Comparison of ENCODE assay signal across 9 cellular contexts in genomic region chr2:9897796-9898195, GRCh38. TPM values are rescaled to one million over a fixed set of nuclear protein-coding genes. Genes with fewer than 3 reads are reported as not detected.
DNase-seq lines count a peak whose midpoint lies in the region; ATAC-seq and TF ChIP-seq lines count a peak whose summit lies in the region.
"Had no signal": no experiment of that assay in that cellular context is flagged by ENCODE, and none has a peak within 500 bp of the region (broad histone marks: within the 10 kb centered on the region; RNA-seq: fewer than 3 reads in every experiment).

No MANE protein-coding gene starts in this region.

- no peak for DNase-seq in HFFc6
- DNase-seq in SK-N-SH = no peak
- no peak for DNase-seq in stimulated activated effector memory CD8-positive, alpha-beta T cell treated with anti-CD3 and anti-CD28 coated beads, Interleukin-12 subunit alpha, Interleukin-12 subunit beta, amount 100 ng/mL, for 72 hours (ENCODE audit: low spot score in 2 of 2)
- no peak for DNase-seq in G401 (ENCODE audit: low spot score)
- no peak for DNase-seq in activated effector memory CD4-positive, alpha-beta T cell treated with Interleukin-2 at 50 U/mL for 16 hours
- DNase-seq: activated T-cell treated with anti-CD3 and anti-CD28 coated beads, Interleukin-2, amount 50 U/mL, for 1 hour; NCI-H510A had no signal

- CTCF ChIA-PET in SK-N-SH (lab: Yijun Ruan, JAX) = interaction anchor here (0.7 kb wide), 1 partner anchor 17 kb away, joined by 3 read pairs; no protein-coding TSS in a partner anchor

- H3K27ac ChIP-seq in SK-N-SH (ENCODE audit: low read depth in 2 of 2, low read length in 1 of 2) = peak overlapping the region; percentile 68 to 77; a peak in 3 of 4 replicates
- H3K27ac ChIP-seq in iPS-18a (ENCODE audit: low read length) = no peak overlapping the region

- H2AFZ ChIP-seq in SK-N-SH (ENCODE audit: low read depth) = no peak overlapping the region

- no peaks in the 10 kb centered on the region for H3K36me3 Mint-ChIP-seq in HFFc6 (ENCODE audit: low read depth)
- H3K36me3 Mint-ChIP-seq in stimulated activated effector memory CD8-positive, alpha-beta T cell treated with anti-CD3 and anti-CD28 coated beads, Interleukin-12 subunit alpha, Interleukin-12 subunit beta, amount 100 ng/mL, for 72 hours = no peaks in the 10 kb centered on the region

- POLR2A ChIA-PET in SK-N-SH (lab: Yijun Ruan, JAX) = no interaction called here

- H3K4me3 ChIP-seq in SK-N-SH (ENCODE audit: low read depth in 2 of 2, low read length in 1 of 2) (no peak overlapping the region), iPS-18a (ENCODE audit: low read length) (peak overlapping the region; percentile 15)

- peaks cover 31% of the 10 kb centered on the region for H3K4me1 Mint-ChIP-seq in HFFc6 (ENCODE audit: low read depth)
- H3K4me1 Mint-ChIP-seq in stimulated activated effector memory CD8-positive, alpha-beta T cell treated with anti-CD3 and anti-CD28 coated beads, Interleukin-12 subunit alpha, Interleukin-12 subunit beta, amount 100 ng/mL, for 72 hours = peaks cover 29% of the 10 kb centered on the region

- H3K27me3 ChIP-seq in SK-N-SH (ENCODE audit: insufficient read depth) (no peaks in the 10 kb centered on the region), iPS-18a (ENCODE audit: control insufficient read depth, insufficient read depth, low read length) (no peaks in the 10 kb centered on the region)

- H3K9me2 ChIP-seq in SK-N-SH = no peaks in the 10 kb centered on the region

- no peak for ATAC-seq in stimulated activated effector memory CD8-positive, alpha-beta T cell treated with anti-CD3 and anti-CD28 coated beads, Interleukin-12 subunit alpha, Interleukin-12 subunit beta, amount 100 ng/mL, for 72 hours
- ATAC-seq in HG03095 (IDR thresholded peaks at IDR 0.05; ENCODE audit: unreplicated experiment) = no peak

- H3K79me2 ChIP-seq in SK-N-SH (ENCODE audit: insufficient read depth) = peaks cover 5% of the 10 kb centered on the region; the same call in 1 of the 2 replicates

- no peaks in the 10 kb centered on the region; the same call in 1 of the 2 replicates for H3K27me3 Mint-ChIP-seq in HFFc6 (ENCODE audit: insufficient read depth)

- H3K36me3 ChIP-seq in SK-N-SH (replicated peaks in 1 of 2; ENCODE audit: control insufficient read depth in 1 of 2, insufficient read depth in 2 of 2, low read length in 1 of 2) = peaks cover 1 to 8% of the 10 kb centered on the region in 2 experiments
- H3K36me3 ChIP-seq in iPS-18a (ENCODE audit: control insufficient read depth, low read depth, low read length) = no peaks in the 10 kb centered on the region

- H3K27ac Mint-ChIP-seq in HFFc6 = peak overlapping the region; percentile 75
- H3K27ac Mint-ChIP-seq in stimulated activated effector memory CD8-positive, alpha-beta T cell treated with anti-CD3 and anti-CD28 coated beads, Interleukin-12 subunit alpha, Interleukin-12 subunit beta, amount 100 ng/mL, for 72 hours = peak overlapping the region; percentile 44

- H3K9ac ChIP-seq in SK-N-SH (no peak overlapping the region; the same call in 1 of the 2 replicates), iPS-18a (ENCODE audit: low read length) (no peak overlapping the region)

- H3K4me2 ChIP-seq in SK-N-SH = peak overlapping the region; percentile 25

- no peaks in the 10 kb centered on the region for H4K20me1 ChIP-seq in SK-N-SH (ENCODE audit: insufficient read depth)

- H3F3A ChIP-seq in SK-N-SH (replicated peaks; ENCODE audit: insufficient read depth) = peaks cover 20% of the 10 kb centered on the region

- no peak for TF ChIP-seq RAD21 in SK-N-SH (IDR thresholded peaks at IDR 0.05; ENCODE audit: low read length)

- in situ Hi-C loops in G401 (cut with HindIII; ENCODE audit: low sequenced_read_pairs) = no loop called here

- TF ChIP-seq CTCF in HFFc6 (IDR thresholded peaks at IDR 0.05) = no peak
- TF ChIP-seq CTCF in SK-N-SH (IDR thresholded peaks at IDR 0.05) = no peak

- 79% methylated on average over 2 of the region's 2 CpGs for WGBS in SK-N-SH (ENCODE audit: low lambda C conversion rate)

- peak overlapping the region; percentile 65 for H3K4me3 Mint-ChIP-seq in HFFc6
- H3K4me3 Mint-ChIP-seq in stimulated activated effector memory CD8-positive, alpha-beta T cell treated with anti-CD3 and anti-CD28 coated beads, Interleukin-12 subunit alpha, Interleukin-12 subunit beta, amount 100 ng/mL, for 72 hours = no peak overlapping the region

- no peak for TF ChIP-seq EP300 in SK-N-SH (IDR thresholded peaks at IDR 0.05; ENCODE audit: borderline replicate concordance in 1 of 2, low read depth in 1 of 2, low read length in 1 of 2)

- H3K9me3 ChIP-seq in SK-N-SH (no peaks in the 10 kb centered on the region), iPS-18a (ENCODE audit: control insufficient read depth, low read depth, low read length) (no peaks in the 10 kb centered on the region)

- H3K9me3 Mint-ChIP-seq in HFFc6 = no peaks in the 10 kb centered on the region
- no peaks in the 10 kb centered on the region for H3K9me3 Mint-ChIP-seq in stimulated activated effector memory CD8-positive, alpha-beta T cell treated with anti-CD3 and anti-CD28 coated beads, Interleukin-12 subunit alpha, Interleukin-12 subunit beta, amount 100 ng/mL, for 72 hours

- peaks cover 23 to 28% of the 10 kb centered on the region in 2 experiments for H3K4me1 ChIP-seq in SK-N-SH (ENCODE audit: control insufficient read depth in 1 of 2, insufficient read depth in 2 of 2, low read depth in 1 of 2, low read length in 1 of 2)
- H3K4me1 ChIP-seq in iPS-18a (ENCODE audit: control insufficient read depth, low read depth, low read length) = peaks cover 27% of the 10 kb centered on the region

TF ChIP-seq in SK-N-SH, 30 proteins besides CTCF, POLR2A, EP300 and RAD21:
- TF ChIP-seq RCOR1 (IDR thresholded peaks at IDR 0.05; ENCODE audit: low read length) (no peak), TCF12 (IDR thresholded peaks at IDR 0.05) (no peak), YY1 (IDR thresholded peaks at IDR 0.05; ENCODE audit: low read depth) (no peak), ELF1 (IDR thresholded peaks at IDR 0.05) (no peak), EZH2phosphoT487 (IDR thresholded peaks at IDR 0.05; ENCODE audit: borderline replicate concordance, low read depth) (no peak), CHD2 (IDR thresholded peaks at IDR 0.05; ENCODE audit: low read length, partially characterized antibody) (no peak), SMC3 (IDR thresholded peaks at IDR 0.05; ENCODE audit: low read depth, low read length) (no peak), NRF1 (IDR thresholded peaks at IDR 0.05; ENCODE audit: low read depth, low read length) (no peak)
- TF ChIP-seq, protein P1, sequence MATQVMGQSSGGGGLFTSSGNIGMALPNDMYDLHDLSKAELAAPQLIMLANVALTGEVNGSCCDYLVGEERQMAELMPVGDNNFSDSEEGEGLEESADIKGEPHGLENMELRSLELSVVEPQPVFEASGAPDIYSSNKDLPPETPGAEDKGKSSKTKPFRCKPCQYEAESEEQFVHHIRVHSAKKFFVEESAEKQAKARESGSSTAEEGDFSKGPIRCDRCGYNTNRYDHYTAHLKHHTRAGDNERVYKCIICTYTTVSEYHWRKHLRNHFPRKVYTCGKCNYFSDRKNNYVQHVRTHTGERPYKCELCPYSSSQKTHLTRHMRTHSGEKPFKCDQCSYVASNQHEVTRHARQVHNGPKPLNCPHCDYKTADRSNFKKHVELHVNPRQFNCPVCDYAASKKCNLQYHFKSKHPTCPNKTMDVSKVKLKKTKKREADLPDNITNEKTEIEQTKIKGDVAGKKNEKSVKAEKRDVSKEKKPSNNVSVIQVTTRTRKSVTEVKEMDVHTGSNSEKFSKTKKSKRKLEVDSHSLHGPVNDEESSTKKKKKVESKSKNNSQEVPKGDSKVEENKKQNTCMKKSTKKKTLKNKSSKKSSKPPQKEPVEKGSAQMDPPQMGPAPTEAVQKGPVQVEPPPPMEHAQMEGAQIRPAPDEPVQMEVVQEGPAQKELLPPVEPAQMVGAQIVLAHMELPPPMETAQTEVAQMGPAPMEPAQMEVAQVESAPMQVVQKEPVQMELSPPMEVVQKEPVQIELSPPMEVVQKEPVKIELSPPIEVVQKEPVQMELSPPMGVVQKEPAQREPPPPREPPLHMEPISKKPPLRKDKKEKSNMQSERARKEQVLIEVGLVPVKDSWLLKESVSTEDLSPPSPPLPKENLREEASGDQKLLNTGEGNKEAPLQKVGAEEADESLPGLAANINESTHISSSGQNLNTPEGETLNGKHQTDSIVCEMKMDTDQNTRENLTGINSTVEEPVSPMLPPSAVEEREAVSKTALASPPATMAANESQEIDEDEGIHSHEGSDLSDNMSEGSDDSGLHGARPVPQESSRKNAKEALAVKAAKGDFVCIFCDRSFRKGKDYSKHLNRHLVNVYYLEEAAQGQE (IDR thresholded peaks at IDR 0.05; ENCODE audit: low read depth, low read length) = no peak
TF ChIP-seq in SK-N-SH: peak in this region for 0.

RNA-seq across cellular contexts. Expression of gene GRHL1, which starts 53.7 kb away (rescaled TPM):
- under 1 TPM; 0.46 to 0.76 (median 0.59) TPM for total RNA-seq in HFFc6 (2021; fragmentation: NEBNext Ultra II Directional; extraction: Animal tissue kit (Norgen Biotek cat#: 25700))
- polyA plus RNA-seq in SK-N-SH (2012; rRNA removed) = 1.0 and 1.6 TPM in 2 replicates
- 0.75 and 1.0 TPM in 2 replicates for polyA plus RNA-seq in SK-N-SH (2012; cell fraction: cytosol; rRNA removed)
- polyA plus RNA-seq in SK-N-SH (2012; cell fraction: nucleus; rRNA removed) = 2.5 and 4.3 TPM in 2 replicates
- 0.14 and 0.98 TPM in 2 replicates for total RNA-seq in G401 (2014; rRNA removed; shearing (Covaris generic))

RNA-seq across cellular contexts. Expression of gene TAF1B, which starts 54.5 kb away (rescaled TPM):
- total RNA-seq in HFFc6 (2021; fragmentation: NEBNext Ultra II Directional; extraction: Animal tissue kit (Norgen Biotek cat#: 25700)) = 10 to 100 TPM; 17.3 to 24.0 (median 22.3) TPM
- 7.8 and 8.3 TPM in 2 replicates for polyA plus RNA-seq in SK-N-SH (2012; rRNA removed)
- polyA plus RNA-seq in SK-N-SH (2012; cell fraction: cytosol; rRNA removed) = 10.9 and 13.0 TPM in 2 replicates
- 5.7 and 11.1 TPM in 2 replicates for polyA plus RNA-seq in SK-N-SH (2012; cell fraction: nucleus; rRNA removed)
- total RNA-seq in G401 (2014; rRNA removed; shearing (Covaris generic)) = 56.1 and 70.7 TPM in 2 replicates
